Comparison of ENCODE assay signal across 26 cellular contexts in genomic region chr14:94621358-94622134, GRCh38. TPM values are rescaled to one million over a fixed set of nuclear protein-coding genes. Genes with fewer than 3 reads are reported as not detected.
"Had no signal": no experiment of that assay in that cellular context is flagged by ENCODE, and none has a peak within 500 bp of the region (broad histone marks: within the 10 kb centered on the region; RNA-seq: fewer than 3 reads in every experiment).

No MANE protein-coding gene starts in this region.

- H3K27me3 ChIP-seq: foreskin keratinocyte, vagina had no signal

- ATAC-seq: foreskin keratinocyte; gastroesophageal sphincter; left colon; left ventricle myocardium superior; mucosa of descending colon; natural killer cell treated with Interleukin-12 subunit alpha and Interleukin-12 subunit beta and Interleukin-15 and Interleukin-18, amount 100 ng/mL, for 72 hours; stimulated activated naive B cell treated with anti-CD40 and anti-IgM and Interleukin-4, amounts not matched to agents 10 μg/mL and 1 μg/mL and 100 μg/mL, for 72 hours had no signal

- H3K9me3 ChIP-seq: vagina had no signal

- H3K36me3 ChIP-seq: heart right ventricle, thoracic aorta, vagina had no signal

- DNase-seq: dermis blood vessel endothelial cell; effector memory CD4-positive, alpha-beta T cell; foreskin keratinocyte; glutamatergic neuron; heart right ventricle; hippocampal formation; left colon; left ventricle myocardium superior; mucosa of descending colon; naive B cell; stimulated activated CD4-positive, alpha-beta T cell treated with anti-CD3 and anti-CD28 coated beads, Interleukin-15, amount 100 ng/mL, for 24 hours; stimulated activated CD4-positive, alpha-beta T cell treated with anti-CD3 and anti-CD28 coated beads, Interleukin-2, amount 100 ng/mL, for 48 hours; stimulated activated naive B cell treated with anti-CD40 and anti-IgM and Interleukin-4, amounts not matched to agents 10 μg/mL and 1 μg/mL and 100 μg/mL, for 72 hours had no signal

- H3K4me3 ChIP-seq: coronary artery, esophagus muscularis mucosa, gastroesophageal sphincter, heart right ventricle, lung, mucosa of descending colon, skin epidermis, thoracic aorta, tibial nerve, vagina had no signal

- H3K27ac ChIP-seq: coronary artery, esophagus muscularis mucosa, foreskin keratinocyte, gastroesophageal sphincter, heart right ventricle, parathyroid adenoma, skin epidermis, thoracic aorta, tibial nerve, vagina had no signal

- H3K4me1 ChIP-seq: esophagus muscularis mucosa, foreskin keratinocyte, gastroesophageal sphincter, heart right ventricle, parathyroid adenoma, tibial nerve, vagina had no signal

RNA-seq across cellular contexts. Expression of gene SERPINA3, which starts 9.4 kb away (rescaled TPM):
- total RNA-seq: endothelial cell of umbilical vein; foreskin keratinocyte; natural killer cell treated with Interleukin-12 subunit alpha and Interleukin-12 subunit beta and Interleukin-15 and Interleukin-18, amount 100 ng/mL, for 72 hours; neural crest cell had no signal

RNA-seq across cellular contexts. Expression of gene SERPINA5, which starts 40.3 kb away (rescaled TPM):
- total RNA-seq: endothelial cell of umbilical vein; fibroblast of lung; foreskin keratinocyte; natural killer cell treated with Interleukin-12 subunit alpha and Interleukin-12 subunit beta and Interleukin-15 and Interleukin-18, amount 100 ng/mL, for 72 hours had no signal
